Comparison of ENCODE assay signal across 14 cellular contexts in genomic region chr12:52183544-52183910, GRCh38. TPM values are rescaled to one million over a fixed set of nuclear protein-coding genes. Genes with fewer than 3 reads are reported as not detected.
A peak's percentile ranks its signal among the peaks of the same experiment; 100 is the strongest.
DNase-seq lines count a peak whose midpoint lies in the region; TF ChIP-seq lines count a peak whose summit lies in the region.
"Had no signal": no experiment of that assay in that cellular context is flagged by ENCODE, and none has a peak within 500 bp of the region (broad histone marks: within the 10 kb centered on the region; RNA-seq: fewer than 3 reads in every experiment).

No MANE protein-coding gene starts in this region.

- H3K4me3 ChIP-seq in H7 (ENCODE audit: insufficient read depth, low read depth, low read length) (no peak overlapping the region), NT2/D1 (ENCODE audit: insufficient read length, low read depth) (no peak overlapping the region), epithelial cell of esophagus (ENCODE audit: low read length) (no peak overlapping the region), trophoblast cell (ENCODE audit: low read depth, low read length) (no peak overlapping the region), Karpas-422 (ENCODE audit: low read length) (no peak overlapping the region), tibial artery (no peak overlapping the region)
- H3K4me3 ChIP-seq: GM23248 had no signal

- peak overlapping the region; percentile 53 for H3K4ac ChIP-seq in trophoblast cell (ENCODE audit: low read depth, low read length)

- no peak overlapping the region for H3K23ac ChIP-seq in trophoblast cell (ENCODE audit: low read length)

- DNase-seq in H7 (peak; percentile 55), NT2/D1 (ENCODE audit: low read depth, low spot score) (no peak), epithelial cell of esophagus (ENCODE audit: low read depth) (peak; percentile 65), trophoblast cell (no peak), Karpas-422 (no peak), tibial artery (no peak), KBM-7 (no peak)
- no peak for DNase-seq in stimulated activated CD4-positive, alpha-beta T cell treated with anti-CD3 and anti-CD28 coated beads, Interleukin-2, amount 100 ng/mL, for 24 hours
- DNase-seq: activated CD8-positive, alpha-beta memory T cell treated with anti-CD3 and anti-CD28 coated beads, Interleukin-2, amount 50 U/mL, for 48 hours; GM23248; midbrain; stimulated activated CD4-positive, alpha-beta T cell treated with anti-CD3 and anti-CD28 coated beads, Interleukin-4, amount 100 ng/mL, for 24 hours; stimulated activated naive B cell treated with anti-CD40 and anti-IgM and Interleukin-4, amounts not matched to agents 10 μg/mL and 1 μg/mL and 100 μg/mL, for 72 hours had no signal

- H2AK5ac ChIP-seq in trophoblast cell (ENCODE audit: low read length) = peak overlapping the region; percentile 96

- WGBS in trophoblast cell (ENCODE audit: extremely low coverage, insufficient coverage, insufficient read length) = no CpG with 5 or more reads among the region's 6 CpGs

- peak overlapping the region; percentile 66 for H4K8ac ChIP-seq in trophoblast cell (ENCODE audit: low read depth, low read length)

- peaks cover 57% of the 10 kb centered on the region for H3K4me1 ChIP-seq in NT2/D1 (ENCODE audit: insufficient read depth, insufficient read length)
- peaks cover 67 to 78% of the 10 kb centered on the region in 2 experiments for H3K4me1 ChIP-seq in trophoblast cell (ENCODE audit: control insufficient read depth in 1 of 2, insufficient read depth in 2 of 2, low read length in 2 of 2)
- H3K4me1 ChIP-seq in Karpas-422 (ENCODE audit: low read length) = no peaks in the 10 kb centered on the region
- H3K4me1 ChIP-seq in tibial artery = peaks cover 0 to 56% (median 32%) of the 10 kb centered on the region in 4 donors

- intact Hi-C loops in tibial artery (cut with DNase I; ENCODE audit: low total_unique reads) = no loop called here

- H2BK5ac ChIP-seq in trophoblast cell (ENCODE audit: low read depth, low read length, poor library complexity) = peak overlapping the region; percentile 78

- H3K36me3 ChIP-seq in H7 (replicated peaks; ENCODE audit: control insufficient read depth, insufficient read depth, low read length) (no peaks in the 10 kb centered on the region), NT2/D1 (ENCODE audit: insufficient read depth, insufficient read length, low read length) (no peaks in the 10 kb centered on the region), trophoblast cell (ENCODE audit: control insufficient read depth in 1 of 2, insufficient read depth in 2 of 2, low read length in 2 of 2) (peaks cover 9% of the 10 kb centered on the region in 2 experiments), Karpas-422 (ENCODE audit: insufficient read depth, low read length) (no peaks in the 10 kb centered on the region), tibial artery (no peaks in the 10 kb centered on the region)

- in situ Hi-C loops in KBM-7 (cut with MboI; ENCODE audit: low pct_unique_long_range_greater_than_20kb, low sequenced_read_pairs) = no loop called here

- H3K9me2 ChIP-seq in Karpas-422 (replicated peaks; ENCODE audit: insufficient read depth, low read length) = no peaks in the 10 kb centered on the region

- H3K79me2 ChIP-seq in trophoblast cell (ENCODE audit: control insufficient read depth, insufficient read depth, low read length, poor library complexity) (peaks cover 15% of the 10 kb centered on the region), Karpas-422 (ENCODE audit: low read length) (no peaks in the 10 kb centered on the region)

- H3K9ac ChIP-seq in NT2/D1 (ENCODE audit: insufficient read length, low read depth) = peak overlapping the region; percentile 12
- H3K9ac ChIP-seq in trophoblast cell (ENCODE audit: low read length) = no peak overlapping the region
- H3K9ac ChIP-seq in Karpas-422 (ENCODE audit: low read length) = no peak overlapping the region
- H3K9ac ChIP-seq: GM23248 had no signal

- H3K27me3 ChIP-seq in H7 (ENCODE audit: control insufficient read depth, insufficient read depth, low read length) (peaks cover 1% of the 10 kb centered on the region; the same call in 1 of the 2 replicates), NT2/D1 (ENCODE audit: insufficient read depth, insufficient read length) (no peaks in the 10 kb centered on the region), trophoblast cell (ENCODE audit: insufficient read depth, low read length) (no peaks in the 10 kb centered on the region), Karpas-422 (ENCODE audit: low read length) (no peaks in the 10 kb centered on the region), tibial artery (no peaks in the 10 kb centered on the region)

- peak overlapping the region; percentile 95 for H4K91ac ChIP-seq in trophoblast cell (ENCODE audit: low read depth, low read length)

- peak overlapping the region; percentile 94 for H2BK120ac ChIP-seq in trophoblast cell (ENCODE audit: insufficient read depth, low read length, poor library complexity)

- peak overlapping the region; percentile 90 for H3K14ac ChIP-seq in trophoblast cell (ENCODE audit: low read length)

- no peak for TF ChIP-seq CTCF in epithelial cell of esophagus (IDR thresholded peaks at IDR 0.05; ENCODE audit: insufficient read depth, low read depth, low read length, missing control alignments)
- no peak for TF ChIP-seq CTCF in tibial artery (IDR thresholded peaks at IDR 0.05)

- H4K20me1 ChIP-seq in Karpas-422 (ENCODE audit: insufficient read depth, low read depth, low read length) = no peaks in the 10 kb centered on the region; the same call in 1 of the 2 replicates

- peak overlapping the region; percentile 96 for H2BK12ac ChIP-seq in trophoblast cell (ENCODE audit: low read length)

- H4K12ac ChIP-seq in trophoblast cell (ENCODE audit: low read depth, low read length) = no peak overlapping the region

- peak overlapping the region; percentile 79 for H3K18ac ChIP-seq in trophoblast cell (ENCODE audit: low read length)

- H2AFZ ChIP-seq in trophoblast cell (ENCODE audit: insufficient read depth, low read length, poor library complexity) (peak overlapping the region; percentile 27), Karpas-422 (ENCODE audit: low read length) (no peak overlapping the region)
- H2AFZ ChIP-seq: GM23248 had no signal

- H3K79me1 ChIP-seq in trophoblast cell (ENCODE audit: low read length) = peaks cover 75% of the 10 kb centered on the region

- H3K4me2 ChIP-seq in trophoblast cell (ENCODE audit: low read length) (no peak overlapping the region), Karpas-422 (ENCODE audit: low read depth, low read length, poor library complexity, severe bottlenecking) (no peak overlapping the region)

- H3K27ac ChIP-seq in trophoblast cell (ENCODE audit: low read depth, low read length) = peak overlapping the region; percentile 52
- H3K27ac ChIP-seq in Karpas-422 (ENCODE audit: low read length) = no peak overlapping the region
- H3K27ac ChIP-seq in tibial artery = no peak overlapping the region
- H3K27ac ChIP-seq: GM23248 had no signal

- H3K9me3 ChIP-seq in NT2/D1 (ENCODE audit: insufficient read depth, low read length) = no peaks in the 10 kb centered on the region
- H3K9me3 ChIP-seq in trophoblast cell (ENCODE audit: insufficient read depth, low read depth, low read length) = no peaks in the 10 kb centered on the region
- no peaks in the 10 kb centered on the region for H3K9me3 ChIP-seq in Karpas-422 (ENCODE audit: low read length)
- H3K9me3 ChIP-seq in tibial artery = no peaks in the 10 kb centered on the region

RNA-seq across cellular contexts. Expression of gene KRT80, which starts 8.3 kb away (rescaled TPM):
- not detected in 2 replicates for total RNA-seq in H7 (2014; rRNA removed; shearing (Covaris generic))
- polyA plus RNA-seq in trophoblast cell (2013) = 26.3 and 28.8 TPM in 2 replicates
- not detected in 2 replicates for total RNA-seq in Karpas-422 (2014; rRNA removed; shearing (Covaris generic); ENCODE audit: low replicate concordance)

RNA-seq across cellular contexts. Expression of gene KRT7, which starts 49.5 kb away (rescaled TPM):
- 0.80 and 1.1 TPM in 2 replicates for total RNA-seq in H7 (2014; rRNA removed; shearing (Covaris generic))
- 666 and 746 TPM in 2 replicates for polyA plus RNA-seq in trophoblast cell (2013)
- not detected in 2 replicates for total RNA-seq in Karpas-422 (2014; rRNA removed; shearing (Covaris generic); ENCODE audit: low replicate concordance)
- total RNA-seq: SK-MEL-5 had no signal

Comparison
In these comparisons a context has a peak if more than half of its experiments do, and no peak if none do; other contexts are left out.
1. DNase-seq: peak in H7 (single experiment) and epithelial cell of esophagus (single experiment); none in NT2/D1 (single experiment), trophoblast cell (0 of 2), Karpas-422 (single experiment), tibial artery (0 of 2), stimulated activated CD4-positive, alpha-beta T cell treated with anti-CD3 and anti-CD28 coated beads, Interleukin-2, amount 100 ng/mL, for 24 hours (0 of 2) and KBM-7 (single experiment).